In the genomic region with DNA sequence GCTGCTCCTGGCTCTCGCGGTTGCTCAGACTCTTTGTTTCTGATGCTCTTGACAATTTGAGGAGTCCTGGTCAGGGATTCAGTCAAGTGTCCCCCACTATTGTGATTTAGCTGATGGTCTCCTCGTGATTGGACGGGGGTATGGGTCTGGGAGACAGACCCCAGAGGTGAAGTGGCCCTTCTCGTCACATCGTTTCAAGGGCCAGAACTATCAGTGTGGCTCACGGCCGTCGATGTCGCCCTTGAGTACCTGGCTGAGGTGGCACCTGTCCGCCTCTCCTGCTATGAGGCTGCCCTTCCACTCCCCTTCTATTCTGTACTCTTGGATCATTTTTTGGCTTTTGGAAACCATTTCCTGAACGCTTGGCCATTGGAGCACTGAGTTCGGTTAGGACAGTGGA, we compare ENCODE assay signal across 11 cellular contexts. TPM values are rescaled to one million over a fixed set of nuclear protein-coding genes. Genes with fewer than 3 reads are reported as not detected.
DNase-seq lines count a peak whose midpoint lies in the region; ATAC-seq and TF ChIP-seq lines count a peak whose summit lies in the region.
"Had no signal": no experiment of that assay in that cellular context is flagged by ENCODE, and none has a peak within 500 bp of the region (broad histone marks: within the 10 kb centered on the region; RNA-seq: fewer than 3 reads in every experiment).

No MANE protein-coding gene starts in this region.

- no peaks in the 10 kb centered on the region for H3K9me3 Mint-ChIP-seq in activated naive CD4-positive, alpha-beta T cell treated with anti-CD3 and anti-CD28 coated beads, Interleukin-2, amount 10 ng/mL, durations not matched to agents 7 days and 5 days
- H3K9me3 Mint-ChIP-seq in glutamatergic neuron (ENCODE audit: unreplicated experiment) (peaks cover 1% of the 10 kb centered on the region), progenitor cell of endocrine pancreas (ENCODE audit: low read depth) (no peaks in the 10 kb centered on the region)

- H3K36me3 ChIP-seq in PC-9 (ENCODE audit: low read depth) (no peaks in the 10 kb centered on the region), upper lobe of right lung (no peaks in the 10 kb centered on the region)
- H3K36me3 ChIP-seq: left lung had no signal

- H3K9me2 ChIP-seq in PC-9 (ENCODE audit: insufficient read depth), result no peaks in the 10 kb centered on the region

- peaks cover 7% of the 10 kb centered on the region for H3K27me3 Mint-ChIP-seq in activated naive CD4-positive, alpha-beta T cell treated with anti-CD3 and anti-CD28 coated beads, Interleukin-2, amount 10 ng/mL, durations not matched to agents 7 days and 5 days
- H3K27me3 Mint-ChIP-seq in glutamatergic neuron (ENCODE audit: unreplicated experiment) (peaks cover 4% of the 10 kb centered on the region), progenitor cell of endocrine pancreas (peaks cover 12% of the 10 kb centered on the region)

- H3K27me3 ChIP-seq in PC-9 (ENCODE audit: insufficient read depth, low read depth) (no peaks in the 10 kb centered on the region), upper lobe of right lung (no peaks in the 10 kb centered on the region)
- H3K27me3 ChIP-seq: left lung had no signal

- no peaks in the 10 kb centered on the region for H3K9me3 ChIP-seq in PC-9 (ENCODE audit: insufficient read depth, low read depth)
- no peaks in the 10 kb centered on the region for H3K9me3 ChIP-seq in upper lobe of right lung
- H3K9me3 ChIP-seq: left lung had no signal

- TF ChIP-seq CTCF in PC-9 (conservative IDR thresholded peaks at IDR 0.05) (no peak), glutamatergic neuron (IDR thresholded peaks at IDR 0.05; ENCODE audit: partially characterized antibody, unreplicated experiment) (no peak), upper lobe of right lung (IDR thresholded peaks at IDR 0.05) (no peak), progenitor cell of endocrine pancreas (IDR thresholded peaks at IDR 0.05; ENCODE audit: unreplicated experiment) (no peak)

- DNase-seq in activated naive CD4-positive, alpha-beta T cell treated with anti-CD3 and anti-CD28 coated beads, Interleukin-2, amount 10 ng/mL, durations not matched to agents 7 days and 5 days, result peak; percentile 18
- no peak for DNase-seq in activated naive CD4-positive, alpha-beta T cell treated with anti-CD3 and anti-CD28 coated beads, Interleukin-2, amount 50 U/mL, for 16 hours
- DNase-seq in PC-9 (no peak), glutamatergic neuron (no peak), upper lobe of right lung (peak; percentile 40), hippocampal formation (lab: John Stamatoyannopoulos, UW) (no peak), progenitor cell of endocrine pancreas (ENCODE audit: low spot score, unreplicated experiment) (no peak)

- no TSS peak for BruUV-seq in PC-9 (replicated peaks; lab: Mats Ljungman, UMichigan)

- no peak overlapping the region for H2AFZ ChIP-seq in PC-9

- peak overlapping the region; percentile 87 for H3K27ac Mint-ChIP-seq in activated naive CD4-positive, alpha-beta T cell treated with anti-CD3 and anti-CD28 coated beads, Interleukin-2, amount 10 ng/mL, durations not matched to agents 7 days and 5 days
- H3K27ac Mint-ChIP-seq in glutamatergic neuron (ENCODE audit: unreplicated experiment), result peak overlapping the region; percentile 77
- no peak overlapping the region for H3K27ac Mint-ChIP-seq in progenitor cell of endocrine pancreas

- H3K79me2 ChIP-seq in PC-9 (ENCODE audit: low read depth), result no peaks in the 10 kb centered on the region

- intact Hi-C loops in PC-9 (cut with micrococcal nuclease; ENCODE audit: unreplicated experiment) (loop anchor here (1.0 to 5.0 kb wide), 5 partner anchors 45 to 460 kb away; no protein-coding TSS in a partner anchor), upper lobe of right lung (cut with DNase I) (loop anchor here (5.0 to 10.0 kb wide), 2 partner anchors 110 to 213 kb away; no protein-coding TSS in a partner anchor)

- no peak overlapping the region for H3K4me3 Mint-ChIP-seq in activated naive CD4-positive, alpha-beta T cell treated with anti-CD3 and anti-CD28 coated beads, Interleukin-2, amount 10 ng/mL, durations not matched to agents 7 days and 5 days
- H3K4me3 Mint-ChIP-seq in glutamatergic neuron (ENCODE audit: unreplicated experiment), result peak overlapping the region; percentile 69
- no peak overlapping the region for H3K4me3 Mint-ChIP-seq in progenitor cell of endocrine pancreas (ENCODE audit: low read depth)

- peaks cover 92% of the 10 kb centered on the region for H3K4me1 Mint-ChIP-seq in activated naive CD4-positive, alpha-beta T cell treated with anti-CD3 and anti-CD28 coated beads, Interleukin-2, amount 10 ng/mL, durations not matched to agents 7 days and 5 days
- H3K4me1 Mint-ChIP-seq in glutamatergic neuron (ENCODE audit: low read depth, unreplicated experiment), result peaks cover 25% of the 10 kb centered on the region
- H3K4me1 Mint-ChIP-seq in progenitor cell of endocrine pancreas (ENCODE audit: low read depth), result peaks cover 9% of the 10 kb centered on the region

- H3K27ac ChIP-seq in PC-9, result no peak overlapping the region
- H3K27ac ChIP-seq in upper lobe of right lung, result no peak overlapping the region
- H3K27ac ChIP-seq: epithelial cell of prostate, left lung, SK-N-MC had no signal

- H3K4me3 ChIP-seq in PC-9 (no peak overlapping the region), upper lobe of right lung (no peak overlapping the region)
- H3K4me3 ChIP-seq: left lung, SK-N-MC had no signal

- H3K4me2 ChIP-seq in PC-9, result peak overlapping the region; percentile 50; the same call in 1 of the 2 replicates

- no peaks in the 10 kb centered on the region for H4K20me1 ChIP-seq in PC-9 (ENCODE audit: insufficient read depth)

- ATAC-seq in upper lobe of right lung (no peak), HG03565 (IDR thresholded peaks at IDR 0.05; ENCODE audit: unreplicated experiment) (no peak)

- peaks cover 2% of the 10 kb centered on the region; the same call in 1 of the 2 replicates for H3F3A ChIP-seq in PC-9 (ENCODE audit: insufficient read depth, low read depth)

- peaks cover 42% of the 10 kb centered on the region for H3K36me3 Mint-ChIP-seq in activated naive CD4-positive, alpha-beta T cell treated with anti-CD3 and anti-CD28 coated beads, Interleukin-2, amount 10 ng/mL, durations not matched to agents 7 days and 5 days
- no peaks in the 10 kb centered on the region for H3K36me3 Mint-ChIP-seq in glutamatergic neuron (ENCODE audit: unreplicated experiment)
- H3K36me3 Mint-ChIP-seq in progenitor cell of endocrine pancreas (ENCODE audit: insufficient read depth), result no peaks in the 10 kb centered on the region

- CTCF ChIA-PET in activated naive CD4-positive, alpha-beta T cell treated with anti-CD3 and anti-CD28 coated beads, Interleukin-2, amount 10 ng/mL, durations not matched to agents 7 days and 5 days (lab: Charles Lee), result interaction anchor here (0.8 to 8.8 kb wide), 7 partner anchors 42 to 219 kb away, joined by 4 to 100 read pairs (median 6); no protein-coding TSS in a partner anchor
- CTCF ChIA-PET in PC-9 (lab: Charles Lee), result no interaction called here

- POLR2A ChIA-PET in PC-9 (lab: Charles Lee; ENCODE audit: unreplicated experiment), result no interaction called here

- H3K4me1 ChIP-seq in PC-9 (replicated peaks; ENCODE audit: insufficient read depth), result peaks cover 4% of the 10 kb centered on the region; the same call in 1 of the 2 replicates
- H3K4me1 ChIP-seq in upper lobe of right lung, result peaks cover 3% of the 10 kb centered on the region

RNA-seq across cellular contexts. Expression of a gene that starts 7.4 kb away (rescaled TPM):
- total RNA-seq in PC-9 (2021) (73.4 and 74.6 TPM in 2 replicates), glutamatergic neuron (ENCODE audit: unreplicated experiment) (44.8 TPM), upper lobe of right lung (10.8 TPM), progenitor cell of endocrine pancreas (32.3 and 32.7 TPM in 2 replicates)

Comparison
In these comparisons a context has a peak if more than half of its experiments do, and no peak if none do; other contexts are left out.
1. DNase-seq: peak in activated naive CD4-positive, alpha-beta T cell treated with anti-CD3 and anti-CD28 coated beads, Interleukin-2, amount 10 ng/mL, durations not matched to agents 7 days and 5 days (single experiment) and upper lobe of right lung (single experiment); none in activated naive CD4-positive, alpha-beta T cell treated with anti-CD3 and anti-CD28 coated beads, Interleukin-2, amount 50 U/mL, for 16 hours (single experiment), PC-9 (0 of 2), glutamatergic neuron (single experiment), hippocampal formation (0 of 2) and progenitor cell of endocrine pancreas (single experiment).